17 cellular contexts compared by ENCODE assay signal in genomic region chr18:9577361-9577760, GRCh38.
"Had no signal": no experiment of that assay in that cellular context is flagged by ENCODE, and none has a peak within 500 bp of the region (broad histone marks: within the 10 kb centered on the region; RNA-seq: fewer than 3 reads in every experiment).

No MANE protein-coding gene starts in this region.

- H3K36me3 ChIP-seq: colonic mucosa had no signal

- H3K27me3 ChIP-seq: colonic mucosa, suprapubic skin, upper lobe of right lung had no signal

- H3K4me1 Mint-ChIP-seq: naive thymus-derived CD8-positive, alpha-beta T cell had no signal

- H3K4me3 Mint-ChIP-seq: activated CD8-positive, alpha-beta T cell treated with anti-CD3 and anti-CD28 coated beads for 36 hours; naive thymus-derived CD8-positive, alpha-beta T cell had no signal

- H3K9me3 Mint-ChIP-seq: activated CD8-positive, alpha-beta T cell treated with anti-CD3 and anti-CD28 coated beads for 36 hours had no signal

- H3K27me3 Mint-ChIP-seq: activated CD8-positive, alpha-beta T cell treated with anti-CD3 and anti-CD28 coated beads for 36 hours; naive thymus-derived CD8-positive, alpha-beta T cell had no signal

- DNase-seq: activated CD4-positive, alpha-beta T cell treated with anti-CD3 and anti-CD28 coated beads for 4 hours; activated CD8-positive, alpha-beta memory T cell treated with anti-CD3 and anti-CD28 coated beads, Interleukin-2, amount 50 U/mL, for 4 hours; activated CD8-positive, alpha-beta T cell treated with anti-CD3 and anti-CD28 coated beads for 36 hours; colonic mucosa; effector CD8-positive, alpha-beta T cell; hypothalamus; naive thymus-derived CD8-positive, alpha-beta T cell; nucleus accumbens; stimulated activated CD4-positive, alpha-beta T cell treated with anti-CD3 and anti-CD28 coated beads, Interleukin-12 subunit alpha, Interleukin-12 subunit beta, amount 100 ng/mL, for 4 hours; stimulated activated naive CD4-positive, alpha-beta T cell treated with Interleukin-2 at 50 U/mL for 16 hours; T1000; upper lobe of right lung; WERI-Rb-1 had no signal

- H3K4me3 ChIP-seq: colonic mucosa, lung, prostate gland, suprapubic skin, upper lobe of right lung had no signal

- H3K4me1 ChIP-seq: colonic mucosa, prostate gland had no signal

- H3K9me3 ChIP-seq: colonic mucosa, prostate gland, suprapubic skin, upper lobe of right lung had no signal

- ATAC-seq: activated CD8-positive, alpha-beta T cell treated with anti-CD3 and anti-CD28 coated beads for 36 hours; naive thymus-derived CD8-positive, alpha-beta T cell; sciatic nerve; upper lobe of right lung had no signal

- H3K27ac Mint-ChIP-seq: activated CD8-positive, alpha-beta T cell treated with anti-CD3 and anti-CD28 coated beads for 36 hours had no signal

- H3K27ac ChIP-seq: colonic mucosa, prostate gland, suprapubic skin, upper lobe of right lung, WERI-Rb-1 had no signal
